17 cellular contexts compared by ENCODE assay signal in genomic region chr11:134231958-134232674, GRCh38. TPM values are rescaled to one million over a fixed set of nuclear protein-coding genes. Genes with fewer than 3 reads are reported as not detected.
DNase-seq lines count a peak whose midpoint lies in the region; ATAC-seq lines count a peak whose summit lies in the region.
"Had no signal": no experiment of that assay in that cellular context is flagged by ENCODE, and none has a peak within 500 bp of the region (broad histone marks: within the 10 kb centered on the region; RNA-seq: fewer than 3 reads in every experiment).

No MANE protein-coding gene starts in this region.

- H3K9ac ChIP-seq in trophoblast cell (ENCODE audit: low read length) = no peak overlapping the region
- H3K9ac ChIP-seq: GM23248 had no signal

- no peak overlapping the region for H3K23ac ChIP-seq in trophoblast cell (ENCODE audit: low read length)

- no peak overlapping the region for H4K91ac ChIP-seq in trophoblast cell (ENCODE audit: low read depth, low read length)

- no peak overlapping the region for H3K18ac ChIP-seq in trophoblast cell (ENCODE audit: low read length)

- no peaks in the 10 kb centered on the region for H3K9me3 ChIP-seq in trophoblast cell (ENCODE audit: insufficient read depth, low read depth, low read length)
- H3K9me3 ChIP-seq: ascending aorta, Caco-2 had no signal

- no peak overlapping the region for H2AK5ac ChIP-seq in trophoblast cell (ENCODE audit: low read length)

- WGBS in trophoblast cell (ENCODE audit: extremely low coverage, insufficient coverage, insufficient read length) = no CpG with 5 or more reads among the region's 10 CpGs

- H3K4me2 ChIP-seq in trophoblast cell (ENCODE audit: low read length) = no peak overlapping the region

- H2BK5ac ChIP-seq in trophoblast cell (ENCODE audit: low read depth, low read length, poor library complexity) = no peak overlapping the region

- ATAC-seq in effector memory CD8-positive, alpha-beta T cell (replicated peaks) = no peak
- ATAC-seq: activated CD4-positive, alpha-beta T cell treated with anti-CD3 and anti-CD28 coated beads for 36 hours; esophagus mucosa had no signal

- H3K27me3 ChIP-seq in trophoblast cell (ENCODE audit: insufficient read depth, low read length) = no peaks in the 10 kb centered on the region
- H3K27me3 ChIP-seq: ascending aorta had no signal

- H3K4me3 Mint-ChIP-seq in effector memory CD8-positive, alpha-beta T cell = peak overlapping the region; percentile 33 to 65
- H3K4me3 Mint-ChIP-seq: activated CD4-positive, alpha-beta T cell treated with anti-CD3 and anti-CD28 coated beads for 36 hours; T-helper 1 cell treated with Interleukin-12 subunit alpha and Interleukin-12 subunit beta and Interleukin-4 antibody, amounts not matched to agents 30 μg/mL and 1 μg/mL, for 36 hours; type B pancreatic cell had no signal

- H3K27ac ChIP-seq in trophoblast cell (ENCODE audit: low read depth, low read length) = no peak overlapping the region
- H3K27ac ChIP-seq: ascending aorta, GM23248 had no signal

- H3K27ac Mint-ChIP-seq in effector memory CD8-positive, alpha-beta T cell = peak overlapping the region in 1 of 2 donors; percentile 77
- H3K27ac Mint-ChIP-seq: T-helper 1 cell treated with Interleukin-12 subunit alpha and Interleukin-12 subunit beta and Interleukin-4 antibody, amounts not matched to agents 30 μg/mL and 1 μg/mL, for 36 hours; type B pancreatic cell had no signal

- no peak overlapping the region for H2BK120ac ChIP-seq in trophoblast cell (ENCODE audit: insufficient read depth, low read length, poor library complexity)

- no peak overlapping the region for H3K14ac ChIP-seq in trophoblast cell (ENCODE audit: low read length)

- no peak overlapping the region for H4K12ac ChIP-seq in trophoblast cell (ENCODE audit: low read depth, low read length)

- no peak overlapping the region for H4K8ac ChIP-seq in trophoblast cell (ENCODE audit: low read depth, low read length)

- no peak overlapping the region for H3K4me3 ChIP-seq in trophoblast cell (ENCODE audit: low read depth, low read length)
- H3K4me3 ChIP-seq: ascending aorta, GM23248 had no signal

- no peak overlapping the region for H3K4ac ChIP-seq in trophoblast cell (ENCODE audit: low read depth, low read length)

- peaks cover 24% of the 10 kb centered on the region for H3K36me3 Mint-ChIP-seq in effector memory CD8-positive, alpha-beta T cell (ENCODE audit: insufficient read depth)

- no peak overlapping the region for H2AFZ ChIP-seq in trophoblast cell (ENCODE audit: insufficient read depth, low read length, poor library complexity)
- H2AFZ ChIP-seq: GM23248 had no signal

- no peaks in the 10 kb centered on the region for H3K4me1 ChIP-seq in trophoblast cell (ENCODE audit: control insufficient read depth in 1 of 2, insufficient read depth in 2 of 2, low read length in 2 of 2)
- H3K4me1 ChIP-seq: Caco-2 had no signal

- DNase-seq in SKM-1 treated with dmso at 0.1 percent for 144 hours (lab: John Stamatoyannopoulos, UW; ENCODE audit: unreplicated experiment) = peak; percentile 12
- DNase-seq in SKM-1 (lab: John Stamatoyannopoulos, UW; ENCODE audit: unreplicated experiment) = no peak
- DNase-seq in Kasumi-1 (lab: John Stamatoyannopoulos, UW) = peak; percentile 50 to 72
- DNase-seq in effector memory CD8-positive, alpha-beta T cell = no peak
- peak; percentile 41 to 74 for DNase-seq in trophoblast cell
- no peak for DNase-seq in superior temporal gyrus (ENCODE audit: extremely low spot score)
- no peak for DNase-seq in SHP77 treated with DMSO at 0.1 percent for 48 hours (lab: John Stamatoyannopoulos, UW)
- no peak for DNase-seq in activated CD8-positive, alpha-beta memory T cell treated with anti-CD3 and anti-CD28 coated beads, Interleukin-2, amount 50 U/mL, for 4 hours
- DNase-seq: activated CD4-positive, alpha-beta T cell treated with anti-CD3 and anti-CD28 coated beads for 36 hours; Caco-2; GM23248; left cardiac atrium; stimulated activated CD4-positive, alpha-beta T cell treated with anti-CD3 and anti-CD28 coated beads, Interleukin-1b, Interleukin-23, amount 100 ng/mL, for 48 hours had no signal

- H3K4me1 Mint-ChIP-seq in effector memory CD8-positive, alpha-beta T cell (ENCODE audit: low read depth in 2 of 2) = peaks cover 46 to 60% of the 10 kb centered on the region in 2 donors

- no peaks in the 10 kb centered on the region for H3K9me3 Mint-ChIP-seq in effector memory CD8-positive, alpha-beta T cell
- H3K9me3 Mint-ChIP-seq: T-helper 1 cell treated with Interleukin-12 subunit alpha and Interleukin-12 subunit beta and Interleukin-4 antibody, amounts not matched to agents 30 μg/mL and 1 μg/mL, for 36 hours; type B pancreatic cell had no signal

- no peaks in the 10 kb centered on the region for H3K79me1 ChIP-seq in trophoblast cell (ENCODE audit: low read length)

- H2BK12ac ChIP-seq in trophoblast cell (ENCODE audit: low read length) = no peak overlapping the region

- H3K27me3 Mint-ChIP-seq in effector memory CD8-positive, alpha-beta T cell = no peaks in the 10 kb centered on the region
- H3K27me3 Mint-ChIP-seq: activated CD4-positive, alpha-beta T cell treated with anti-CD3 and anti-CD28 coated beads for 36 hours; type B pancreatic cell had no signal

- H3K79me2 ChIP-seq in trophoblast cell (ENCODE audit: control insufficient read depth, insufficient read depth, low read length, poor library complexity) = no peaks in the 10 kb centered on the region

- peaks cover 3% of the 10 kb centered on the region in 2 experiments for H3K36me3 ChIP-seq in trophoblast cell (ENCODE audit: control insufficient read depth in 1 of 2, insufficient read depth in 2 of 2, low read length in 2 of 2)

RNA-seq across cellular contexts. Expression of gene VPS26B, which starts 7.6 kb away (rescaled TPM):
- polyA plus RNA-seq in trophoblast cell (2013) = 21.9 and 22.7 TPM in 2 replicates

RNA-seq across cellular contexts. Expression of gene NCAPD3, which starts 8.3 kb away (rescaled TPM):
- 12.2 and 12.7 TPM in 2 replicates for polyA plus RNA-seq in trophoblast cell (2013)

RNA-seq across cellular contexts. Expression of gene THYN1, which starts 21.0 kb away (rescaled TPM):
- polyA plus RNA-seq in trophoblast cell (2013) = 27.6 and 30.3 TPM in 2 replicates

RNA-seq across cellular contexts. Expression of gene ACAD8, which starts 21.3 kb away (rescaled TPM):
- 9.7 and 9.9 TPM in 2 replicates for polyA plus RNA-seq in trophoblast cell (2013)

RNA-seq across cellular contexts. Expression of gene GLB1L3, which starts 44.1 kb away (rescaled TPM):
- polyA plus RNA-seq in trophoblast cell (2013) = not detected in 2 replicates
- polyA plus RNA-seq: GM23248 had no signal

Comparison
In these comparisons a context has a peak if more than half of its experiments do, and no peak if none do; other contexts are left out.
1. DNase-seq: peak in SKM-1 treated with dmso at 0.1 percent for 144 hours (single experiment), Kasumi-1 (2 of 2) and trophoblast cell (2 of 2); none in SKM-1 (single experiment), effector memory CD8-positive, alpha-beta T cell (0 of 3), superior temporal gyrus (single experiment), SHP77 treated with DMSO at 0.1 percent for 48 hours (single experiment) and activated CD8-positive, alpha-beta memory T cell treated with anti-CD3 and anti-CD28 coated beads, Interleukin-2, amount 50 U/mL, for 4 hours (single experiment).